8 cellular contexts compared by ENCODE assay signal in genomic region chr14:35402323-35403084, GRCh38. TPM values are rescaled to one million over a fixed set of nuclear protein-coding genes. Genes with fewer than 3 reads are reported as not detected.
A peak's percentile ranks its signal among the peaks of the same experiment; 100 is the strongest.
DNase-seq lines count a peak whose midpoint lies in the region; ATAC-seq, FAIRE-seq and TF ChIP-seq lines count a peak whose summit lies in the region.

No MANE protein-coding gene starts in this region.

- DNase-seq in GM12892 (ENCODE audit: insufficient read length) (no peak), prostate gland (ENCODE audit: low spot score) (no peak), HPDE6-E6E7 (ENCODE audit: extremely low spot score) (no peak), RKO (ENCODE audit: low spot score) (no peak), SJCRH30 (no peak)
- DNase-seq in activated CD4-positive, alpha-beta T cell treated with anti-CD3 and anti-CD28 coated beads, Interleukin-2, amount 50 U/mL, for 48 hours = peak; percentile 35 to 46

- H3K9me3 ChIP-seq in prostate gland = no peaks in the 10 kb centered on the region
- H3K9me3 ChIP-seq in SJCRH30 (replicated peaks) = no peaks in the 10 kb centered on the region

- H3K4me3 ChIP-seq in prostate gland (peak overlapping the region; percentile 97 to 99), SJCRH30 (no peak overlapping the region)

- peaks cover 22 to 29% of the 10 kb centered on the region in 2 donors for H3K36me3 ChIP-seq in prostate gland
- peaks cover 37% of the 10 kb centered on the region for H3K36me3 ChIP-seq in SJCRH30

- 14% methylated on average over 13 of the region's 13 CpGs for WGBS in prostate gland

- no peak for TF ChIP-seq CTCF in prostate gland (IDR thresholded peaks at IDR 0.05)

- intact Hi-C loops in prostate gland (cut with DNase I) = loop anchor here (1.0 to 10.0 kb wide), 4 partner anchors 17 to 690 kb away; partner anchors contain the start of genes BAZ1A and CFL2

- H3K27ac ChIP-seq in prostate gland (peak overlapping the region; percentile 100), SJCRH30 (no peak overlapping the region)

- H3K27me3 ChIP-seq in prostate gland (replicated peaks; ENCODE audit: insufficient read depth) (no peaks in the 10 kb centered on the region), SJCRH30 (no peaks in the 10 kb centered on the region)

- ATAC-seq in esophagus mucosa (peak; percentile 9), HG03521 (IDR thresholded peaks at IDR 0.05; ENCODE audit: unreplicated experiment) (no peak)

- TF ChIP-seq POLR2A in GM12892 (IDR thresholded peaks at IDR 0.05; ENCODE audit: low read depth, low read length) (peak; percentile 80; the same call in 1 of the 2 replicates), prostate gland (IDR thresholded peaks at IDR 0.05) (no peak)

- peaks cover 6% of the 10 kb centered on the region for H3K4me1 ChIP-seq in prostate gland (replicated peaks)
- H3K4me1 ChIP-seq in SJCRH30 = 0 out of 2 replicates have a peak, but pooled peaks cover 4% of the 10 kb centered on the region

- peak; percentile 50 for FAIRE-seq in GM12892 (lab: Jason Lieb, UNC)

RNA-seq across cellular contexts. Expression of gene NFKBIA, which starts 2.0 kb away (rescaled TPM):
- 229 TPM for polyA plus RNA-seq in GM12892 (2012; ENCODE audit: missing spikeins)
- total RNA-seq in esophagus mucosa (119 TPM), prostate gland (100 to 1,000 TPM; 294 to 415 TPM)
- total RNA-seq in SJCRH30 (2014; rRNA removed; shearing (Covaris generic)) = 24.5 and 25.7 TPM in 2 replicates

Comparison
In these comparisons a context has a peak if more than half of its experiments do, and no peak if none do; other contexts are left out.
1. DNase-seq: peak in activated CD4-positive, alpha-beta T cell treated with anti-CD3 and anti-CD28 coated beads, Interleukin-2, amount 50 U/mL, for 48 hours (2 of 2); none in GM12892 (single experiment), prostate gland (single experiment), HPDE6-E6E7 (single experiment), RKO (single experiment) and SJCRH30 (0 of 2).